15 cellular contexts compared by ENCODE assay signal in genomic region chr17:66432996-66433556, GRCh38.
DNase-seq lines count a peak whose midpoint lies in the region; FAIRE-seq and TF ChIP-seq lines count a peak whose summit lies in the region.
"Had no signal": no experiment of that assay in that cellular context is flagged by ENCODE, and none has a peak within 500 bp of the region (broad histone marks: within the 10 kb centered on the region; RNA-seq: fewer than 3 reads in every experiment).

No MANE protein-coding gene starts in this region.

- no peak overlapping the region for H3K27ac ChIP-seq in OCI-LY3 (ENCODE audit: low read length)

- no peak overlapping the region for H2AFZ ChIP-seq in OCI-LY3 (ENCODE audit: low read depth, low read length)

- no peak overlapping the region for H3K9ac ChIP-seq in OCI-LY3 (ENCODE audit: low read length)

- TF ChIP-seq CTCF in OCI-LY3 (IDR thresholded peaks at IDR 0.05; ENCODE audit: low read depth, low read length): no peak
- TF ChIP-seq CTCF in cardiac fibroblast (IDR thresholded peaks at IDR 0.05; ENCODE audit: low read depth, low read length): no peak

- no peak overlapping the region for H3K4me3 ChIP-seq in OCI-LY3 (ENCODE audit: low read length)
- H3K4me3 ChIP-seq in cardiac fibroblast (replicated peaks in 1 of 2; ENCODE audit: low read depth in 2 of 2, low read length in 2 of 2): no peak overlapping the region
- H3K4me3 ChIP-seq: heart left ventricle had no signal

- peak overlapping the region; percentile 25 for H3K4me2 ChIP-seq in OCI-LY3 (ENCODE audit: low read length)

- DNase-seq in GM12891 (ENCODE audit: insufficient read length, low spot score) (no peak), cardiac fibroblast (ENCODE audit: low read depth in 2 of 2) (peak; percentile 28 to 46), pons (ENCODE audit: low spot score) (peak; percentile 32), NCI-H128 (lab: John Stamatoyannopoulos, UW; ENCODE audit: unreplicated experiment) (no peak), NCI-H2081 (lab: John Stamatoyannopoulos, UW) (no peak), medulla oblongata (ENCODE audit: extremely low spot score) (no peak)
- DNase-seq: activated naive CD8-positive, alpha-beta T cell treated with anti-CD3 and anti-CD28 coated beads, Interleukin-2, amount 10 ng/mL, durations not matched to agents 7 days and 5 days; effector CD8-positive, alpha-beta T cell; heart left ventricle; NCI-H1048; NCI-H526; posterior cingulate gyrus; stimulated activated CD4-positive, alpha-beta T cell treated with anti-CD3 and anti-CD28 coated beads, Interleukin-2, amount 100 ng/mL, for 24 hours had no signal

- H3K79me2 ChIP-seq in OCI-LY3 (ENCODE audit: low read length): no peaks in the 10 kb centered on the region

- peaks cover 43% of the 10 kb centered on the region for H3K4me1 ChIP-seq in OCI-LY3 (ENCODE audit: low read length)

- no peaks in the 10 kb centered on the region for H4K20me1 ChIP-seq in OCI-LY3 (ENCODE audit: insufficient read depth, low read length)

- H3K27me3 ChIP-seq in OCI-LY3 (ENCODE audit: low read depth, low read length): peaks cover 15% of the 10 kb centered on the region; the same call in 1 of the 2 replicates
- H3K27me3 ChIP-seq: heart left ventricle had no signal

- no peaks in the 10 kb centered on the region for H3K36me3 ChIP-seq in OCI-LY3 (replicated peaks; ENCODE audit: low read depth, low read length)
- H3K36me3 ChIP-seq: heart left ventricle had no signal

- TF ChIP-seq POLR2A in GM12891 (IDR thresholded peaks at IDR 0.05; ENCODE audit: low read depth, low read length): no peak

- H3K9me3 ChIP-seq in OCI-LY3 (ENCODE audit: insufficient read depth, low read length): no peaks in the 10 kb centered on the region; the same call in 1 of the 2 replicates
- H3K9me3 ChIP-seq: heart left ventricle had no signal

- no peak for FAIRE-seq in GM12891 (lab: Jason Lieb, UNC)
- FAIRE-seq: GM18507 had no signal

TF ChIP-seq in GM12891, 5 proteins besides CTCF, POLR2A, EP300 and RAD21:
- TF ChIP-seq PAX5 (IDR thresholded peaks at IDR 0.05; ENCODE audit: insufficient read depth, low read length, severe bottlenecking) (no peak), SPI1 (IDR thresholded peaks at IDR 0.05; ENCODE audit: low read depth, low read length) (0 out of 2 replicates have a peak, but pooled peaks have one; percentile 7), POLR2AphosphoS5 (IDR thresholded peaks at IDR 0.05; ENCODE audit: low read depth, low read length) (no peak)
TF ChIP-seq in GM12891: peak in this region for 1.

Comparison
In these comparisons a context has a peak if more than half of its experiments do, and no peak if none do; other contexts are left out.
1. DNase-seq: peak in cardiac fibroblast (2 of 2) and pons (single experiment); none in GM12891 (single experiment), NCI-H128 (single experiment), NCI-H2081 (0 of 2) and medulla oblongata (single experiment).